ENCODE assay signal across 9 cellular contexts in genomic region chr3:98022978-98023820, GRCh38. TPM values are rescaled to one million over a fixed set of nuclear protein-coding genes. Genes with fewer than 3 reads are reported as not detected.
DNase-seq lines count a peak whose midpoint lies in the region; ATAC-seq and TF ChIP-seq lines count a peak whose summit lies in the region.
"Had no signal": no experiment of that assay in that cellular context is flagged by ENCODE, and none has a peak within 500 bp of the region (broad histone marks: within the 10 kb centered on the region; RNA-seq: fewer than 3 reads in every experiment).

No MANE protein-coding gene starts in this region.

- H3K4me1 ChIP-seq in left ventricle myocardium inferior: peaks cover 16% of the 10 kb centered on the region

- H3K27ac ChIP-seq in left ventricle myocardium inferior (replicated peaks): no peak overlapping the region

- intact Hi-C loops in left ventricle myocardium inferior (cut with micrococcal nuclease): loop anchor here (2.0 kb wide), 1 partner anchor 230 kb away; no protein-coding TSS in a partner anchor

- no peaks in the 10 kb centered on the region for H3K9me3 Mint-ChIP-seq in T-helper 1 cell treated with Interleukin-12 subunit alpha and Interleukin-12 subunit beta and Interleukin-4 antibody, amounts not matched to agents 30 μg/mL and 1 μg/mL, for 36 hours

- ATAC-seq in HG02623 (IDR thresholded peaks at IDR 0.05; ENCODE audit: unreplicated experiment) (peak; percentile 71), HG03439 (IDR thresholded peaks at IDR 0.05; ENCODE audit: unreplicated experiment) (no peak)

- no peak overlapping the region for H3K4me3 Mint-ChIP-seq in T-helper 1 cell treated with Interleukin-12 subunit alpha and Interleukin-12 subunit beta and Interleukin-4 antibody, amounts not matched to agents 30 μg/mL and 1 μg/mL, for 36 hours

- H3K4me3 ChIP-seq in GM12865 (ENCODE audit: low read depth, low read length): no peak overlapping the region
- H3K4me3 ChIP-seq in left ventricle myocardium inferior: no peak overlapping the region

- no peaks in the 10 kb centered on the region for H3K36me3 Mint-ChIP-seq in T-helper 1 cell treated with Interleukin-12 subunit alpha and Interleukin-12 subunit beta and Interleukin-4 antibody, amounts not matched to agents 30 μg/mL and 1 μg/mL, for 36 hours (ENCODE audit: low read depth)

- peak overlapping the region; percentile 49 for H3K27ac Mint-ChIP-seq in T-helper 1 cell treated with Interleukin-12 subunit alpha and Interleukin-12 subunit beta and Interleukin-4 antibody, amounts not matched to agents 30 μg/mL and 1 μg/mL, for 36 hours

- no peaks in the 10 kb centered on the region for H3K27me3 ChIP-seq in left ventricle myocardium inferior (ENCODE audit: low read depth)

- H3K4me1 Mint-ChIP-seq in T-helper 1 cell treated with Interleukin-12 subunit alpha and Interleukin-12 subunit beta and Interleukin-4 antibody, amounts not matched to agents 30 μg/mL and 1 μg/mL, for 36 hours (ENCODE audit: low read depth): peaks cover 25% of the 10 kb centered on the region

- DNase-seq in GM12865 (ENCODE audit: low read depth) (peak; percentile 88), NCI-H146 (lab: John Stamatoyannopoulos, UW) (peak; percentile 66), amniotic epithelial cell (ENCODE audit: low read depth) (peak; percentile 58), left ventricle myocardium inferior (peak; percentile 89), retina (peak; percentile 82)

- peak; percentile 80 for TF ChIP-seq CTCF in GM12865 (IDR thresholded peaks at IDR 0.05; ENCODE audit: insufficient read depth, low read depth, low read length, missing control alignments)
- TF ChIP-seq CTCF in left ventricle myocardium inferior (IDR thresholded peaks at IDR 0.05; ENCODE audit: borderline replicate concordance): peak; percentile 96

- no peaks in the 10 kb centered on the region for H3K27me3 Mint-ChIP-seq in T-helper 1 cell treated with Interleukin-12 subunit alpha and Interleukin-12 subunit beta and Interleukin-4 antibody, amounts not matched to agents 30 μg/mL and 1 μg/mL, for 36 hours (ENCODE audit: low read depth)

- H3K36me3 ChIP-seq in left ventricle myocardium inferior: no peaks in the 10 kb centered on the region

- H3K9me3 ChIP-seq in left ventricle myocardium inferior (replicated peaks): no peaks in the 10 kb centered on the region

RNA-seq across cellular contexts. Expression of gene GABRR3, which starts 11.9 kb away (rescaled TPM):
- not detected for total RNA-seq in left ventricle myocardium inferior
- total RNA-seq: skeletal muscle tissue had no signal

RNA-seq across cellular contexts. Expression of gene RIOX2, which starts 51.0 kb away (rescaled TPM):
- 9.5 TPM for total RNA-seq in left ventricle myocardium inferior
